Comparison of ENCODE assay signal across 20 cellular contexts in genomic region chr16:79758615-79759346, GRCh38.
DNase-seq lines count a peak whose midpoint lies in the region; FAIRE-seq and TF ChIP-seq lines count a peak whose summit lies in the region.
"Had no signal": no experiment of that assay in that cellular context is flagged by ENCODE, and none has a peak within 500 bp of the region (broad histone marks: within the 10 kb centered on the region; RNA-seq: fewer than 3 reads in every experiment).

No MANE protein-coding gene starts in this region.

- no peak overlapping the region for H3K4me3 Mint-ChIP-seq in astrocyte (ENCODE audit: unreplicated experiment)
- H3K4me3 Mint-ChIP-seq: H9 had no signal

- H3K9me3 Mint-ChIP-seq in astrocyte (ENCODE audit: unreplicated experiment) = no peaks in the 10 kb centered on the region
- H3K9me3 Mint-ChIP-seq: H9 had no signal

- no peak overlapping the region for H3K9ac ChIP-seq in astrocyte (ENCODE audit: low read length)

- peaks cover 44% of the 10 kb centered on the region for H3K4me1 Mint-ChIP-seq in astrocyte (ENCODE audit: low read depth, unreplicated experiment)

- no peak overlapping the region for H2AFZ ChIP-seq in astrocyte (ENCODE audit: low read depth, low read length)

- H3K4me2 ChIP-seq in astrocyte (ENCODE audit: low read length) = no peak overlapping the region

- TF ChIP-seq CTCF in astrocyte (IDR thresholded peaks at IDR 0.05; ENCODE audit: insufficient read depth, low read depth, low read length) (no peak), right atrium auricular region (IDR thresholded peaks at IDR 0.05) (no peak)

- H3K27me3 ChIP-seq in astrocyte (ENCODE audit: insufficient read depth, low read length) = no peaks in the 10 kb centered on the region
- no peaks in the 10 kb centered on the region for H3K27me3 ChIP-seq in right atrium auricular region
- H3K27me3 ChIP-seq: heart right ventricle had no signal

- H3K27ac ChIP-seq in astrocyte (ENCODE audit: low read depth, low read length) = no peak overlapping the region
- H3K27ac ChIP-seq in temporal lobe (ENCODE audit: low read depth, low read length) = peak overlapping the region; percentile 3
- H3K27ac ChIP-seq in right atrium auricular region = no peak overlapping the region
- H3K27ac ChIP-seq: 22Rv1, thoracic aorta had no signal

- no peaks in the 10 kb centered on the region for H4K20me1 ChIP-seq in astrocyte (ENCODE audit: insufficient read depth, low read length)

- no peaks in the 10 kb centered on the region for H3K27me3 Mint-ChIP-seq in astrocyte (ENCODE audit: low read depth, unreplicated experiment)

- H3K27ac Mint-ChIP-seq in astrocyte (ENCODE audit: unreplicated experiment) = peak overlapping the region; percentile 49
- H3K27ac Mint-ChIP-seq: H9 had no signal

- H3K4me3 ChIP-seq in astrocyte (ENCODE audit: insufficient read depth, low read depth, low read length) (no peak overlapping the region), right atrium auricular region (no peak overlapping the region)
- H3K4me3 ChIP-seq: heart right ventricle, thoracic aorta had no signal

- H3K4me1 ChIP-seq in astrocyte (ENCODE audit: insufficient read depth, low read length) = no peaks in the 10 kb centered on the region
- peaks cover 0 to 12% of the 10 kb centered on the region in 2 donors for H3K4me1 ChIP-seq in right atrium auricular region

- H3K9me3 ChIP-seq in astrocyte (ENCODE audit: insufficient read depth, low read depth, low read length) = no peaks in the 10 kb centered on the region
- H3K9me3 ChIP-seq in right atrium auricular region = no peaks in the 10 kb centered on the region
- H3K9me3 ChIP-seq: heart right ventricle, thoracic aorta had no signal

- no peaks in the 10 kb centered on the region for H3K36me3 ChIP-seq in astrocyte (ENCODE audit: insufficient read depth, low read length)
- no peaks in the 10 kb centered on the region for H3K36me3 ChIP-seq in right atrium auricular region
- H3K36me3 ChIP-seq: heart right ventricle, thoracic aorta had no signal

- no peaks in the 10 kb centered on the region for H3K36me3 Mint-ChIP-seq in astrocyte (ENCODE audit: low read depth, unreplicated experiment)

- H3K79me2 ChIP-seq in astrocyte (ENCODE audit: insufficient read depth, low read length) = no peaks in the 10 kb centered on the region

- FAIRE-seq in astrocyte (lab: Jason Lieb, UNC) = no peak

- DNase-seq in DMS153 (lab: John Stamatoyannopoulos, UW) (peak; percentile 2), DMS153 treated with DMSO at 0.1 percent for 48 hours (lab: John Stamatoyannopoulos, UW; ENCODE audit: unreplicated experiment) (no peak), astrocyte (ENCODE audit: low read depth) (no peak), kidney glomerular epithelial cell (lab: John Stamatoyannopoulos, UW) (peak; percentile 31), NCI-H1694 (lab: John Stamatoyannopoulos, UW) (no peak), right atrium auricular region (ENCODE audit: low spot score) (no peak), Kasumi-1 (lab: John Stamatoyannopoulos, UW) (no peak)
- DNase-seq: activated CD4-positive, alpha-beta T cell treated with anti-CD3 and anti-CD28 coated beads, Interleukin-2, amount 50 U/mL, for 4 hours; activated naive CD4-positive, alpha-beta T cell treated with anti-CD3 and anti-CD28 coated beads, Interleukin-2, amount 50 U/mL, for 16 hours; activated T-cell treated with anti-CD3 and anti-CD28 coated beads for 4 hours; H9; heart right ventricle; islet precursor cell; KG1; NCI-H1105; stimulated activated CD4-positive, alpha-beta T cell treated with anti-CD3 and anti-CD28 coated beads, Interleukin-4, amount 100 ng/mL, for 4 hours; stimulated activated CD8-positive, alpha-beta memory T cell treated with anti-CD3 and anti-CD28 coated beads, Interleukin-4, amount 100 ng/mL, for 48 hours had no signal

Comparison
In these comparisons a context has a peak if more than half of its experiments do, and no peak if none do; other contexts are left out.
1. DNase-seq: peak in DMS153 (single experiment) and kidney glomerular epithelial cell (single experiment); none in DMS153 treated with DMSO at 0.1 percent for 48 hours (single experiment), astrocyte (single experiment), NCI-H1694 (single experiment), right atrium auricular region (single experiment) and Kasumi-1 (0 of 2).